Comparison of ENCODE assay signal across 15 cellular contexts in genomic region chr18:61738042-61738441, GRCh38.
A peak's percentile ranks its signal among the peaks of the same experiment; 100 is the strongest.
DNase-seq lines count a peak whose midpoint lies in the region; ATAC-seq and TF ChIP-seq lines count a peak whose summit lies in the region.
"Had no signal": no experiment of that assay in that cellular context is flagged by ENCODE, and none has a peak within 500 bp of the region (broad histone marks: within the 10 kb centered on the region; RNA-seq: fewer than 3 reads in every experiment).

No MANE protein-coding gene starts in this region.

- intact Hi-C loops in Right ventricle myocardium superior (cut with DNase I) = no loop called here
- intact Hi-C loops in uterus (cut with DNase I; ENCODE audit: low total_unique reads) = no loop called here

- H3K36me3 ChIP-seq in uterus (no peaks in the 10 kb centered on the region), Peyer's patch (no peaks in the 10 kb centered on the region)
- H3K36me3 ChIP-seq: cardiac muscle cell had no signal

- peaks cover 5% of the 10 kb centered on the region for H3K9me3 Mint-ChIP-seq in progenitor cell of endocrine pancreas (ENCODE audit: low read depth)
- H3K9me3 Mint-ChIP-seq in natural killer cell treated with Interleukin-12 subunit alpha and Interleukin-12 subunit beta and Interleukin-15 and Interleukin-18, amount 100 ng/mL, for 72 hours = no peaks in the 10 kb centered on the region
- H3K9me3 Mint-ChIP-seq: activated naive CD4-positive, alpha-beta T cell treated with anti-CD3 and anti-CD28 coated beads, Interleukin-2, amount 50 U/mL, for 24 hours; CD4-positive, alpha-beta T cell had no signal

- peak; percentile 46 for ATAC-seq in Right ventricle myocardium superior (ENCODE audit: poor library complexity)
- ATAC-seq in natural killer cell treated with Interleukin-12 subunit alpha and Interleukin-12 subunit beta and Interleukin-15 and Interleukin-18, amount 100 ng/mL, for 72 hours = no peak

- no peaks in the 10 kb centered on the region for H3K27me3 ChIP-seq in uterus
- H3K27me3 ChIP-seq in Peyer's patch = no peaks in the 10 kb centered on the region
- H3K27me3 ChIP-seq: cardiac muscle cell had no signal

- H3K4me3 ChIP-seq in uterus = no peak overlapping the region
- no peak overlapping the region for H3K4me3 ChIP-seq in Peyer's patch
- H3K4me3 ChIP-seq: cardiac muscle cell, PC-9 had no signal

- H3K9me3 ChIP-seq in uterus (no peaks in the 10 kb centered on the region), Peyer's patch (no peaks in the 10 kb centered on the region)

- TF ChIP-seq POLR2A in uterus (IDR thresholded peaks at IDR 0.05) = no peak
- no peak for TF ChIP-seq POLR2A in Peyer's patch (IDR thresholded peaks at IDR 0.05)

- H3K27ac Mint-ChIP-seq in progenitor cell of endocrine pancreas = peak overlapping the region; percentile 9
- no peak overlapping the region for H3K27ac Mint-ChIP-seq in natural killer cell treated with Interleukin-12 subunit alpha and Interleukin-12 subunit beta and Interleukin-15 and Interleukin-18, amount 100 ng/mL, for 72 hours
- H3K27ac Mint-ChIP-seq: activated naive CD4-positive, alpha-beta T cell treated with anti-CD3 and anti-CD28 coated beads, Interleukin-2, amount 50 U/mL, for 24 hours; CD4-positive, alpha-beta T cell had no signal

- H3K4me1 Mint-ChIP-seq in progenitor cell of endocrine pancreas (ENCODE audit: low read depth) = peaks cover 45% of the 10 kb centered on the region
- no peaks in the 10 kb centered on the region for H3K4me1 Mint-ChIP-seq in natural killer cell treated with Interleukin-12 subunit alpha and Interleukin-12 subunit beta and Interleukin-15 and Interleukin-18, amount 100 ng/mL, for 72 hours (ENCODE audit: low read depth in 2 of 2)
- H3K4me1 Mint-ChIP-seq: activated naive CD4-positive, alpha-beta T cell treated with anti-CD3 and anti-CD28 coated beads, Interleukin-2, amount 50 U/mL, for 24 hours had no signal

- DNase-seq in caudate nucleus (lab: John Stamatoyannopoulos, UW) (peak in 1 of 61 donors; percentile 58), Right ventricle myocardium superior (no peak), progenitor cell of endocrine pancreas (ENCODE audit: low spot score, unreplicated experiment) (no peak), uterus (peak in 1 of 2 donors; percentile 32), Peyer's patch (no peak), UCSD-AML1 (lab: John Stamatoyannopoulos, UW; ENCODE audit: unreplicated experiment) (no peak)
- DNase-seq in natural killer cell treated with Interleukin-12 subunit alpha and Interleukin-12 subunit beta and Interleukin-15 and Interleukin-18, amount 100 ng/mL, for 72 hours (ENCODE audit: low spot score) = no peak
- DNase-seq: activated CD4-positive, alpha-beta T cell treated with anti-CD3 and anti-CD28 coated beads for 1 hour; activated CD8-positive, alpha-beta memory T cell treated with anti-CD3 and anti-CD28 coated beads, Interleukin-2, amount 50 U/mL, for 48 hours; CD4-positive, alpha-beta T cell; mesendoderm; NCI-H1694; PC-9 had no signal

- H3K27ac ChIP-seq in caudate nucleus (ENCODE audit: low read depth, low read length) (peak overlapping the region; percentile 46), uterus (peak overlapping the region; percentile 53 to 93), Peyer's patch (peak overlapping the region in 2 of 4 donors; percentile 60 to 61)
- H3K27ac ChIP-seq: cardiac muscle cell, PC-9 had no signal

- peaks cover 4% of the 10 kb centered on the region for H3K36me3 Mint-ChIP-seq in progenitor cell of endocrine pancreas (ENCODE audit: insufficient read depth)
- no peaks in the 10 kb centered on the region for H3K36me3 Mint-ChIP-seq in natural killer cell treated with Interleukin-12 subunit alpha and Interleukin-12 subunit beta and Interleukin-15 and Interleukin-18, amount 100 ng/mL, for 72 hours
- H3K36me3 Mint-ChIP-seq: activated naive CD4-positive, alpha-beta T cell treated with anti-CD3 and anti-CD28 coated beads, Interleukin-2, amount 50 U/mL, for 24 hours had no signal

- no peak overlapping the region for H3K4me3 Mint-ChIP-seq in progenitor cell of endocrine pancreas (ENCODE audit: low read depth)
- no peak overlapping the region for H3K4me3 Mint-ChIP-seq in natural killer cell treated with Interleukin-12 subunit alpha and Interleukin-12 subunit beta and Interleukin-15 and Interleukin-18, amount 100 ng/mL, for 72 hours
- H3K4me3 Mint-ChIP-seq: activated naive CD4-positive, alpha-beta T cell treated with anti-CD3 and anti-CD28 coated beads, Interleukin-2, amount 50 U/mL, for 24 hours; CD4-positive, alpha-beta T cell had no signal

- H3K4me1 ChIP-seq in uterus (peaks cover 7 to 8% of the 10 kb centered on the region in 2 donors), Peyer's patch (peaks cover 0 to 43% (median 3%) of the 10 kb centered on the region in 4 donors)

- TF ChIP-seq CTCF in progenitor cell of endocrine pancreas (IDR thresholded peaks at IDR 0.05; ENCODE audit: unreplicated experiment) (no peak), uterus (IDR thresholded peaks at IDR 0.05) (no peak), Peyer's patch (IDR thresholded peaks at IDR 0.05) (no peak)

- no peaks in the 10 kb centered on the region for H3K27me3 Mint-ChIP-seq in progenitor cell of endocrine pancreas
- peaks cover 12 to 15% of the 10 kb centered on the region in 2 donors for H3K27me3 Mint-ChIP-seq in natural killer cell treated with Interleukin-12 subunit alpha and Interleukin-12 subunit beta and Interleukin-15 and Interleukin-18, amount 100 ng/mL, for 72 hours
- H3K27me3 Mint-ChIP-seq: activated naive CD4-positive, alpha-beta T cell treated with anti-CD3 and anti-CD28 coated beads, Interleukin-2, amount 50 U/mL, for 24 hours had no signal
